1 cellular context compared by ENCODE assay signal in genomic region chr14:104118006-104118844, GRCh38.
TF ChIP-seq lines count a peak whose summit lies in the region.

No MANE protein-coding gene starts in this region.

TF ChIP-seq in HCT116, 20 proteins besides CTCF, POLR2A, EP300 and RAD21 (continued from another document):
- TF ChIP-seq ATF3 (IDR thresholded peaks at IDR 0.05) (no peak), ZBTB33 (IDR thresholded peaks at IDR 0.05; ENCODE audit: extremely low read depth, insufficient replicate concordance, low read length) (no peak), MAX (IDR thresholded peaks at IDR 0.05) (no peak), ZNF274 (IDR thresholded peaks at IDR 0.05; ENCODE audit: low read depth, low read length) (no peak), YY1 (IDR thresholded peaks at IDR 0.05; ENCODE audit: extremely low read depth, insufficient replicate concordance, low read depth, low read length) (no peak), FOSL1 (IDR thresholded peaks at IDR 0.05; ENCODE audit: low read depth) (no peak), POLR2AphosphoS5 (IDR thresholded peaks at IDR 0.05; ENCODE audit: low read depth, low read length) (no peak), ELF1 (IDR thresholded peaks at IDR 0.05; ENCODE audit: borderline replicate concordance, low read depth) (no peak), CBX3 (IDR thresholded peaks at IDR 0.05; ENCODE audit: low read depth) (no peak), SRF (IDR thresholded peaks at IDR 0.05; ENCODE audit: low read depth) (no peak)
